23 cellular contexts compared by ENCODE assay signal in genomic region chr2:58073008-58073407, GRCh38. TPM values are rescaled to one million over a fixed set of nuclear protein-coding genes. Genes with fewer than 3 reads are reported as not detected.
DNase-seq lines count a peak whose midpoint lies in the region; ATAC-seq, FAIRE-seq and TF ChIP-seq lines count a peak whose summit lies in the region.
"Had no signal": no experiment of that assay in that cellular context is flagged by ENCODE, and none has a peak within 500 bp of the region (broad histone marks: within the 10 kb centered on the region; RNA-seq: fewer than 3 reads in every experiment).

No MANE protein-coding gene starts in this region.

- H4K91ac ChIP-seq in IMR-90 (ENCODE audit: insufficient read depth, low read depth, low read length) = no peak overlapping the region

- H4K20me1 ChIP-seq in IMR-90 (ENCODE audit: insufficient read depth, low read length) (no peaks in the 10 kb centered on the region), GM23248 (ENCODE audit: insufficient read depth) (no peaks in the 10 kb centered on the region)
- H4K20me1 ChIP-seq: BLaER1 treated with 17β-estradiol and CSF1 and Interleukin-3, amounts not matched to agents 10 nM and 100 nM had no signal

- H2BK20ac ChIP-seq in IMR-90 (ENCODE audit: low read depth, low read length) = no peak overlapping the region

- H2AFZ ChIP-seq in IMR-90 (replicated peaks; ENCODE audit: low read length, poor library complexity) (no peak overlapping the region), GM23248 (no peak overlapping the region)

- TF ChIP-seq CTCF in A549 (IDR thresholded peaks at IDR 0.05) (no peak), IMR-90 (conservative IDR thresholded peaks at IDR 0.05; ENCODE audit: low read depth, low read length) (no peak)

- H2BK120ac ChIP-seq in IMR-90 (ENCODE audit: low read depth, low read length) = no peak overlapping the region

- no peak overlapping the region for H4K5ac ChIP-seq in IMR-90 (ENCODE audit: low read depth, low read length)

- H2BK5ac ChIP-seq in IMR-90 (ENCODE audit: low read depth, low read length, poor library complexity, severe bottlenecking) = no peak overlapping the region

- H3K9me2 ChIP-seq in GM23248 (ENCODE audit: insufficient read depth) = no peaks in the 10 kb centered on the region

- H3K4me2 ChIP-seq in A549 (no peak overlapping the region), IMR-90 (ENCODE audit: low read depth, low read length) (no peak overlapping the region), GM23248 (ENCODE audit: unreplicated experiment) (no peak overlapping the region)
- H3K4me2 ChIP-seq: BLaER1 treated with 17β-estradiol and CSF1 and Interleukin-3, amounts not matched to agents 10 nM and 100 nM had no signal

- no peaks in the 10 kb centered on the region for H3K4me1 ChIP-seq in A549
- H3K4me1 ChIP-seq in IMR-90 (ENCODE audit: control insufficient read depth, insufficient read depth, low read length) = no peaks in the 10 kb centered on the region
- no peaks in the 10 kb centered on the region for H3K4me1 ChIP-seq in GM23248 (ENCODE audit: insufficient read depth)
- H3K4me1 ChIP-seq: BE2C; BLaER1 treated with 17β-estradiol and CSF1 and Interleukin-3, amounts not matched to agents 10 nM and 100 nM; HAP-1 had no signal

- H3K18ac ChIP-seq in IMR-90 (ENCODE audit: low read depth, low read length) = no peak overlapping the region

- no peak overlapping the region for H2BK15ac ChIP-seq in IMR-90 (ENCODE audit: low read depth, low read length)

- no peak overlapping the region for H3K4me3 ChIP-seq in A549
- H3K4me3 ChIP-seq in IMR-90 (ENCODE audit: insufficient read depth, low read depth, low read length) = no peak overlapping the region
- H3K4me3 ChIP-seq in GM23248 = no peak overlapping the region
- H3K4me3 ChIP-seq: BLaER1 treated with 17β-estradiol and CSF1 and Interleukin-3, amounts not matched to agents 10 nM and 100 nM; HAP-1 had no signal

- H3K14ac ChIP-seq in IMR-90 (replicated peaks; ENCODE audit: low read depth, low read length) = no peak overlapping the region

- no peak overlapping the region for H4K8ac ChIP-seq in IMR-90 (ENCODE audit: low read depth in 2 of 2, low read length in 2 of 2)

- peaks cover 8% of the 10 kb centered on the region; the same call in 2 of the 3 replicates for H3K9me3 ChIP-seq in A549
- H3K9me3 ChIP-seq in IMR-90 (ENCODE audit: control insufficient read depth, insufficient read depth, low read length) = no peaks in the 10 kb centered on the region
- H3K9me3 ChIP-seq in GM23248 (ENCODE audit: low read depth) = no peaks in the 10 kb centered on the region
- H3K9me3 ChIP-seq: BE2C had no signal

- no peak overlapping the region for H3K4ac ChIP-seq in IMR-90 (ENCODE audit: low read depth, low read length)

- H3K9ac ChIP-seq in IMR-90 (ENCODE audit: low read depth, low read length) = no peak overlapping the region
- H3K9ac ChIP-seq in GM23248 = no peak overlapping the region
- H3K9ac ChIP-seq: BLaER1 treated with 17β-estradiol and CSF1 and Interleukin-3, amounts not matched to agents 10 nM and 100 nM had no signal

- H3F3A ChIP-seq in GM23248 (ENCODE audit: insufficient read depth) = no peaks in the 10 kb centered on the region

- in situ Hi-C loops in IMR-90 (cut with MboI; ENCODE audit: low sequenced_read_pairs) (no loop called here), GM23248 (cut with MboI) (no loop called here)

- H3K27me3 ChIP-seq in IMR-90 (ENCODE audit: control insufficient read depth, insufficient read depth, low read length) (no peaks in the 10 kb centered on the region), GM23248 (replicated peaks; ENCODE audit: insufficient read depth) (no peaks in the 10 kb centered on the region)
- H3K27me3 ChIP-seq: BE2C; BLaER1 treated with 17β-estradiol and CSF1 and Interleukin-3, amounts not matched to agents 10 nM and 100 nM had no signal

- peaks cover 73% of the 10 kb centered on the region for H3K79me2 ChIP-seq in GM23248 (ENCODE audit: insufficient read depth)

- H3K23ac ChIP-seq in IMR-90 (ENCODE audit: low read depth, low read length) = no peak overlapping the region

- no peak overlapping the region for H3K56ac ChIP-seq in IMR-90 (ENCODE audit: extremely low read depth, insufficient read depth, low read length)

- H2AK9ac ChIP-seq in IMR-90 (replicated peaks; ENCODE audit: low read depth, low read length, poor library complexity) = no peak overlapping the region

- TF ChIP-seq EP300 in A549 (IDR thresholded peaks at IDR 0.05) = no peak

- dilution Hi-C loops in IMR-90 (cut with HindIII; ENCODE audit: low sequenced_read_pairs, unreplicated experiment) = no loop called here

- WGBS in A549 (ENCODE audit: missing lambda C conversion rate) = 89% methylated on average over 3 of the region's 3 CpGs
- WGBS in IMR-90 (ENCODE audit: extremely low coverage in 2 of 2, insufficient read length in 1 of 2), 2 experiments = no CpG with 5 or more reads among the region's 3 CpGs
- 97 to 99% methylated on average over 3 of the region's 3 CpGs for WGBS in GM23248 (ENCODE audit: low coverage in 1 of 2, low lambda C conversion rate in 2 of 2, missing lambda C conversion rate in 2 of 2), 2 experiments

- H3K27ac ChIP-seq in A549 (no peak overlapping the region), IMR-90 (ENCODE audit: insufficient read depth, low read length) (no peak overlapping the region), GM23248 (no peak overlapping the region)
- H3K27ac ChIP-seq: BLaER1 treated with 17β-estradiol and CSF1 and Interleukin-3, amounts not matched to agents 10 nM and 100 nM had no signal

- 0 out of 2 replicates have a peak, but pooled peaks cover 3% of the 10 kb centered on the region for H3K9me1 ChIP-seq in IMR-90 (ENCODE audit: insufficient read depth, low read length)

- ATAC-seq in A549 (no peak), IMR-90 (ENCODE audit: low read depth) (no peak), HG02623 (IDR thresholded peaks at IDR 0.05; ENCODE audit: unreplicated experiment) (no peak)

- peaks cover 8 to 26% of the 10 kb centered on the region in 2 experiments; a peak in 3 of 4 replicates for H3K79me1 ChIP-seq in IMR-90 (ENCODE audit: low read depth in 1 of 2, low read length in 2 of 2)

- no peak for TF ChIP-seq POLR2A in A549 (IDR thresholded peaks at IDR 0.05; ENCODE audit: low read length)
- no peak for TF ChIP-seq POLR2A in IMR-90 (IDR thresholded peaks at IDR 0.05; ENCODE audit: low read depth, low read length)

- no TSS peak for BruUV-seq in IMR-90 (replicated peaks; lab: Mats Ljungman, UMichigan)

- POLR2A ChIA-PET in A549 (lab: Yijun Ruan, JAX) = no interaction called here
- POLR2A ChIA-PET in IMR-90 (lab: Charles Lee; ENCODE audit: unreplicated experiment) = no interaction called here

- TF ChIP-seq RAD21 in A549 (conservative IDR thresholded peaks at IDR 0.05 in 1 of 2, IDR thresholded peaks at IDR 0.05 in 1 of 2) (no peak), IMR-90 (IDR thresholded peaks at IDR 0.05; ENCODE audit: low read length) (no peak)

- H2AK5ac ChIP-seq in IMR-90 (ENCODE audit: low read depth, low read length) = no peak overlapping the region

- DNase-seq in A549 (ENCODE audit: low read depth in 1 of 2, low spot score in 1 of 2) = no peak
- DNase-seq in IMR-90 = no peak
- DNase-seq in frontal cortex (ENCODE audit: low spot score in 2 of 2) = no peak
- DNase-seq in cerebellar nuclear complex (lab: John Stamatoyannopoulos, UW) = no peak
- no peak for DNase-seq in GM23248
- DNase-seq: ACHN; AML-193; BE2C; CD4-positive, alpha-beta T cell; CD8-positive, alpha-beta memory T cell; DMS 273 treated with DMSO at 0.1 percent for 48 hours; DMS79; EL; GF-D8; GOT3; HFFc6 had no signal

- H3K36me3 ChIP-seq in IMR-90 (ENCODE audit: control insufficient read depth, insufficient read depth, low read length) = no peaks in the 10 kb centered on the region; the same call in 1 of the 2 replicates
- no peaks in the 10 kb centered on the region; the same call in 1 of the 2 replicates for H3K36me3 ChIP-seq in GM23248 (ENCODE audit: low read depth)
- H3K36me3 ChIP-seq: BE2C had no signal

- intact Hi-C loops in IMR-90 (cut with micrococcal nuclease) = loop anchor here (2.0 kb wide), 1 partner anchor 16 kb away; no protein-coding TSS in a partner anchor

- no peak for FAIRE-seq in A549 (lab: Jason Lieb, UNC)
- FAIRE-seq in frontal cortex (lab: Jason Lieb, UNC) = peak; percentile 28
- FAIRE-seq: D721Med, GM12891, H54 had no signal

- CTCF ChIA-PET in A549 (lab: Yijun Ruan, JAX) (no interaction called here), IMR-90 (lab: Yijun Ruan, JAX) (no interaction called here)

TF ChIP-seq in A549, 52 proteins besides CTCF, POLR2A, EP300 and RAD21 (continues in another document):
- no peak for TF ChIP-seq BCL3 (IDR thresholded peaks at IDR 0.05)

TF ChIP-seq in IMR-90, 13 proteins besides CTCF, POLR2A, EP300 and RAD21:
- TF ChIP-seq CEBPB (IDR thresholded peaks at IDR 0.05; ENCODE audit: low read depth, low read length) = no peak
- peak; percentile 45 for TF ChIP-seq MAFK (IDR thresholded peaks at IDR 0.05; ENCODE audit: low read depth, low read length)

RNA-seq across cellular contexts. Expression of gene VRK2, which starts 26.4 kb away (rescaled TPM):
- polyA plus RNA-seq in A549 (2011; rRNA removed) (66.2 and 80.9 TPM in 2 replicates), A549 (2017; fragmentation: RNase III; extraction: RNeasy Plus Mini Kit Qiagen cat#74134 plus additional on column Dnase treatment) (19.4 to 30.4 TPM (median 24.2 TPM) in 3 replicates), IMR-90 (2012; rRNA removed) (11.0 and 12.2 TPM in 2 replicates), GM23248 (2016; fragmentation: Nextera tagmentation; extraction: Ambion mirVana) (21.7 and 24.2 TPM in 2 replicates)
- 17.4 and 18.0 TPM in 2 replicates for polyA plus RNA-seq in A549 (2012; cell fraction: cytosol; rRNA removed)
- polyA plus RNA-seq in A549 (2012; cell fraction: nucleus; rRNA removed) = 5.3 and 7.7 TPM in 2 replicates
- polyA minus RNA-seq in A549 (2011; rRNA and poly(A)+ RNA removed) = 22.8 and 30.4 TPM in 2 replicates
- total RNA-seq in IMR-90 (2012; rRNA removed) (22.8 and 27.2 TPM in 2 replicates), frontal cortex (6.1 TPM)
- 1.9 and 5.2 TPM in 2 replicates for polyA plus RNA-seq in IMR-90 (2012; cell fraction: cytosol; rRNA removed)
- polyA plus RNA-seq in IMR-90 (2012; cell fraction: nucleus; rRNA removed; ENCODE audit: low replicate concordance) = 1.2 and 8.7 TPM in 2 replicates
- 14.4 and 22.4 TPM in 2 replicates for total RNA-seq in GM23248 (2014; rRNA removed; shearing (Covaris generic))
- total RNA-seq: A172 had no signal
